Comparison of ENCODE assay signal across 2 cellular contexts in the genomic region with DNA sequence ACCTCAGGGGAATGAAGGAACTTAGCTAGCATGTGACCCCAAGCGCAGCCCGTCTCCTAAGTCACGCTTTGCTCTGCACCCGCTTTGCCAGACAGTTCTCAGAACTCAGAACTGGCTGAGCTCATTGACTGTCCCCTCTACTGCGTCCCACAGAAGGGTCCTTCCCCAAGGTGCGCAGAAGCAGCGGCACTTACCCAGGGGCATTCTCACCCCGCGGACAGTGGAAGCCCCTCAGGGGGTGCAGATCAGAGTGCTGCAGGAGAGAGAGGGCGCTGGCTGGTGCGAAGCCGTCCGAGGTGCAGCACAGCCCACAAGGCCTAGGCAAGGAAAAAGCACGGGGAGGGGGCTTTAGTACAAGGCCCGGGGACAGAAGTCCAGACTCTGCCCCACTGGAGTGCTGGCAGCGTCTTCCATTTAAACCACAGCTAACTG.
TF ChIP-seq lines count a peak whose summit lies in the region.

No MANE protein-coding gene starts in this region.

TF ChIP-seq in WTC11, 78 proteins besides CTCF, POLR2A, EP300 and RAD21:
- TF ChIP-seq, protein P1, sequence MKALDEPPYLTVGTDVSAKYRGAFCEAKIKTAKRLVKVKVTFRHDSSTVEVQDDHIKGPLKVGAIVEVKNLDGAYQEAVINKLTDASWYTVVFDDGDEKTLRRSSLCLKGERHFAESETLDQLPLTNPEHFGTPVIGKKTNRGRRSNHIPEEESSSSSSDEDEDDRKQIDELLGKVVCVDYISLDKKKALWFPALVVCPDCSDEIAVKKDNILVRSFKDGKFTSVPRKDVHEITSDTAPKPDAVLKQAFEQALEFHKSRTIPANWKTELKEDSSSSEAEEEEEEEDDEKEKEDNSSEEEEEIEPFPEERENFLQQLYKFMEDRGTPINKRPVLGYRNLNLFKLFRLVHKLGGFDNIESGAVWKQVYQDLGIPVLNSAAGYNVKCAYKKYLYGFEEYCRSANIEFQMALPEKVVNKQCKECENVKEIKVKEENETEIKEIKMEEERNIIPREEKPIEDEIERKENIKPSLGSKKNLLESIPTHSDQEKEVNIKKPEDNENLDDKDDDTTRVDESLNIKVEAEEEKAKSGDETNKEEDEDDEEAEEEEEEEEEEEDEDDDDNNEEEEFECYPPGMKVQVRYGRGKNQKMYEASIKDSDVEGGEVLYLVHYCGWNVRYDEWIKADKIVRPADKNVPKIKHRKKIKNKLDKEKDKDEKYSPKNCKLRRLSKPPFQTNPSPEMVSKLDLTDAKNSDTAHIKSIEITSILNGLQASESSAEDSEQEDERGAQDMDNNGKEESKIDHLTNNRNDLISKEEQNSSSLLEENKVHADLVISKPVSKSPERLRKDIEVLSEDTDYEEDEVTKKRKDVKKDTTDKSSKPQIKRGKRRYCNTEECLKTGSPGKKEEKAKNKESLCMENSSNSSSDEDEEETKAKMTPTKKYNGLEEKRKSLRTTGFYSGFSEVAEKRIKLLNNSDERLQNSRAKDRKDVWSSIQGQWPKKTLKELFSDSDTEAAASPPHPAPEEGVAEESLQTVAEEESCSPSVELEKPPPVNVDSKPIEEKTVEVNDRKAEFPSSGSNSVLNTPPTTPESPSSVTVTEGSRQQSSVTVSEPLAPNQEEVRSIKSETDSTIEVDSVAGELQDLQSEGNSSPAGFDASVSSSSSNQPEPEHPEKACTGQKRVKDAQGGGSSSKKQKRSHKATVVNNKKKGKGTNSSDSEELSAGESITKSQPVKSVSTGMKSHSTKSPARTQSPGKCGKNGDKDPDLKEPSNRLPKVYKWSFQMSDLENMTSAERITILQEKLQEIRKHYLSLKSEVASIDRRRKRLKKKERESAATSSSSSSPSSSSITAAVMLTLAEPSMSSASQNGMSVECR (CRISPR knock-in tag; IDR thresholded peaks at IDR 0.05; ENCODE audit: borderline replicate concordance), result no peak
- TF ChIP-seq, protein P2, sequence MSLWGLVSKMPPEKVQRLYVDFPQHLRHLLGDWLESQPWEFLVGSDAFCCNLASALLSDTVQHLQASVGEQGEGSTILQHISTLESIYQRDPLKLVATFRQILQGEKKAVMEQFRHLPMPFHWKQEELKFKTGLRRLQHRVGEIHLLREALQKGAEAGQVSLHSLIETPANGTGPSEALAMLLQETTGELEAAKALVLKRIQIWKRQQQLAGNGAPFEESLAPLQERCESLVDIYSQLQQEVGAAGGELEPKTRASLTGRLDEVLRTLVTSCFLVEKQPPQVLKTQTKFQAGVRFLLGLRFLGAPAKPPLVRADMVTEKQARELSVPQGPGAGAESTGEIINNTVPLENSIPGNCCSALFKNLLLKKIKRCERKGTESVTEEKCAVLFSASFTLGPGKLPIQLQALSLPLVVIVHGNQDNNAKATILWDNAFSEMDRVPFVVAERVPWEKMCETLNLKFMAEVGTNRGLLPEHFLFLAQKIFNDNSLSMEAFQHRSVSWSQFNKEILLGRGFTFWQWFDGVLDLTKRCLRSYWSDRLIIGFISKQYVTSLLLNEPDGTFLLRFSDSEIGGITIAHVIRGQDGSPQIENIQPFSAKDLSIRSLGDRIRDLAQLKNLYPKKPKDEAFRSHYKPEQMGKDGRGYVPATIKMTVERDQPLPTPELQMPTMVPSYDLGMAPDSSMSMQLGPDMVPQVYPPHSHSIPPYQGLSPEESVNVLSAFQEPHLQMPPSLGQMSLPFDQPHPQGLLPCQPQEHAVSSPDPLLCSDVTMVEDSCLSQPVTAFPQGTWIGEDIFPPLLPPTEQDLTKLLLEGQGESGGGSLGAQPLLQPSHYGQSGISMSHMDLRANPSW (CRISPR knock-in tag; conservative IDR thresholded peaks at IDR 0.05; ENCODE audit: low read depth), result no peak
- TF ChIP-seq, protein P3, sequence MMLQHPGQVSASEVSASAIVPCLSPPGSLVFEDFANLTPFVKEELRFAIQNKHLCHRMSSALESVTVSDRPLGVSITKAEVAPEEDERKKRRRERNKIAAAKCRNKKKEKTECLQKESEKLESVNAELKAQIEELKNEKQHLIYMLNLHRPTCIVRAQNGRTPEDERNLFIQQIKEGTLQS (CRISPR knock-in tag; conservative IDR thresholded peaks at IDR 0.05), result no peak
- TF ChIP-seq FOXP1 (CRISPR knock-in tag; IDR thresholded peaks at IDR 0.05; ENCODE audit: borderline replicate concordance) (no peak), RORB (CRISPR knock-in tag; IDR thresholded peaks at IDR 0.05) (no peak), ZBTB21 (CRISPR knock-in tag; IDR thresholded peaks at IDR 0.05; ENCODE audit: borderline replicate concordance) (no peak), PRRX2 (CRISPR knock-in tag; IDR thresholded peaks at IDR 0.05) (no peak), EMX1 (CRISPR knock-in tag; IDR thresholded peaks at IDR 0.05) (no peak)
- TF ChIP-seq, protein P4, sequence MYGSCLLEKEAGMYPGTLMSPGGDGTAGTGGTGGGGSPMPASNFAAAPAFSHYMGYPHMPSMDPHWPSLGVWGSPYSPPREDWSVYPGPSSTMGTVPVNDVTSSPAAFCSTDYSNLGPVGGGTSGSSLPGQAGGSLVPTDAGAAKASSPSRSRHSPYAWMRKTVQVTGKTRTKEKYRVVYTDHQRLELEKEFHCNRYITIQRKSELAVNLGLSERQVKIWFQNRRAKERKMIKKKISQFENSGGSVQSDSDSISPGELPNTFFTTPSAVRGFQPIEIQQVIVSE (CRISPR knock-in tag; IDR thresholded peaks at IDR 0.05; ENCODE audit: borderline replicate concordance), result no peak
- TF ChIP-seq, protein P5, sequence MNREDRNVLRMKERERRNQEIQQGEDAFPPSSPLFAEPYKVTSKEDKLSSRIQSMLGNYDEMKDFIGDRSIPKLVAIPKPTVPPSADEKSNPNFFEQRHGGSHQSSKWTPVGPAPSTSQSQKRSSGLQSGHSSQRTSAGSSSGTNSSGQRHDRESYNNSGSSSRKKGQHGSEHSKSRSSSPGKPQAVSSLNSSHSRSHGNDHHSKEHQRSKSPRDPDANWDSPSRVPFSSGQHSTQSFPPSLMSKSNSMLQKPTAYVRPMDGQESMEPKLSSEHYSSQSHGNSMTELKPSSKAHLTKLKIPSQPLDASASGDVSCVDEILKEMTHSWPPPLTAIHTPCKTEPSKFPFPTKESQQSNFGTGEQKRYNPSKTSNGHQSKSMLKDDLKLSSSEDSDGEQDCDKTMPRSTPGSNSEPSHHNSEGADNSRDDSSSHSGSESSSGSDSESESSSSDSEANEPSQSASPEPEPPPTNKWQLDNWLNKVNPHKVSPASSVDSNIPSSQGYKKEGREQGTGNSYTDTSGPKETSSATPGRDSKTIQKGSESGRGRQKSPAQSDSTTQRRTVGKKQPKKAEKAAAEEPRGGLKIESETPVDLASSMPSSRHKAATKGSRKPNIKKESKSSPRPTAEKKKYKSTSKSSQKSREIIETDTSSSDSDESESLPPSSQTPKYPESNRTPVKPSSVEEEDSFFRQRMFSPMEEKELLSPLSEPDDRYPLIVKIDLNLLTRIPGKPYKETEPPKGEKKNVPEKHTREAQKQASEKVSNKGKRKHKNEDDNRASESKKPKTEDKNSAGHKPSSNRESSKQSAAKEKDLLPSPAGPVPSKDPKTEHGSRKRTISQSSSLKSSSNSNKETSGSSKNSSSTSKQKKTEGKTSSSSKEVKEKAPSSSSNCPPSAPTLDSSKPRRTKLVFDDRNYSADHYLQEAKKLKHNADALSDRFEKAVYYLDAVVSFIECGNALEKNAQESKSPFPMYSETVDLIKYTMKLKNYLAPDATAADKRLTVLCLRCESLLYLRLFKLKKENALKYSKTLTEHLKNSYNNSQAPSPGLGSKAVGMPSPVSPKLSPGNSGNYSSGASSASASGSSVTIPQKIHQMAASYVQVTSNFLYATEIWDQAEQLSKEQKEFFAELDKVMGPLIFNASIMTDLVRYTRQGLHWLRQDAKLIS (CRISPR knock-in tag; IDR thresholded peaks at IDR 0.05; ENCODE audit: borderline replicate concordance), result no peak

TF ChIP-seq in H1, 55 proteins besides CTCF, POLR2A, EP300 and RAD21 (continued from another document):
- no peak for TF ChIP-seq RXRA (IDR thresholded peaks at IDR 0.05; ENCODE audit: insufficient read depth, low read depth, low read length)
